Comparison of ENCODE assay signal across 2 cellular contexts in genomic region chr9:136331556-136332481, GRCh38.
TF ChIP-seq lines count a peak whose summit lies in the region.

No MANE protein-coding gene starts in this region.

TF ChIP-seq in IMR-90, 13 proteins besides CTCF, POLR2A, EP300 and RAD21:
- no peak for TF ChIP-seq CEBPB (IDR thresholded peaks at IDR 0.05; ENCODE audit: low read depth, low read length)

TF ChIP-seq in H1, 55 proteins besides CTCF, POLR2A, EP300 and RAD21:
- TF ChIP-seq YY1 (IDR thresholded peaks at IDR 0.05; ENCODE audit: low read depth, low read length) (no peak), GTF2F1 (IDR thresholded peaks at IDR 0.05; ENCODE audit: borderline replicate concordance, low read depth, low read length) (no peak), GABPA (IDR thresholded peaks at IDR 0.05; ENCODE audit: borderline replicate concordance, insufficient read depth, low read length) (0 out of 2 replicates have a peak, but pooled peaks have one; percentile 45), HDAC6 (IDR thresholded peaks at IDR 0.05; ENCODE audit: low read depth, low read length) (no peak)
